18 cellular contexts compared by ENCODE assay signal in the genomic region with DNA sequence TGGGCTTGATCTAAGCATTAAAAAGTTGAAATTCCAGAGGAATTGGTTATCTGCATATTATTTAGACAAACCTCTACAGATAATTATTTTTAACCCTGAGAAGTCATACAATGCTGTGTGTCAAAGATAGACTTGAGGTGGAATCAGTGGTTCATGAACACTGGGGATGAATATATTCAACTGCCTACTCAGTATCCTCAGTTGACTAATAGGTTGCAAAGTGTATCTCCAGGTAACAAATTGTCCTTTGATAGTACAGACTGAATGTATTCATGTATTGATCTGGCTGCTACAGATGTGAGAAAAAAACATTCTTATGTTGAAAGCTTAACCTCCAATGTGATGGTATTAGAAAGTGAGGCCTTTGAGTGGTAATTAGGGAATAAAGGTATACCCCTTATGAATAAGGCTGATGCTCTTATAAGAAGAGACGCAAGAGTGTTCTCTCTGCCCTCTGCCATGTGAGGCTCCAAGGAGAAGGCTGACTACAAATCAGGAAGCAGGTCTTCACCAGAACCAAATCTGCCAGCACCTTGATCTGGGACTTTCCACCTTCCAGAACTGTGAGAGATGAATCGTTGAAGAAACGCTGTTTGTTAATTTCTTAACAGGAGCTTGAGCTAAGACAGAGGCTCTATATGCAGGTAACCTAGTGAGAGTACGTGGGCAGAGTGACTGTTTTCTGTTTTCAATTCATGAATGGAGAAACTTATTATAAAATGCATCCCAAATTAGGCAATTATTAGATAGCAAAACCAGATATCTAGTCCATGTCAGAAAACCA. TPM values are rescaled to one million over a fixed set of nuclear protein-coding genes. Genes with fewer than 3 reads are reported as not detected.
A peak's percentile ranks its signal among the peaks of the same experiment; 100 is the strongest.
DNase-seq lines count a peak whose midpoint lies in the region; ATAC-seq, FAIRE-seq and TF ChIP-seq lines count a peak whose summit lies in the region.
"Had no signal": no experiment of that assay in that cellular context is flagged by ENCODE, and none has a peak within 500 bp of the region (broad histone marks: within the 10 kb centered on the region; RNA-seq: fewer than 3 reads in every experiment).

No MANE protein-coding gene starts in this region.

- H3K36me3 ChIP-seq in OCI-LY3 (replicated peaks; ENCODE audit: low read depth, low read length): peaks cover 38% of the 10 kb centered on the region

- H3K27me3 Mint-ChIP-seq in activated T-cell treated with anti-CD3 and anti-CD28 coated beads, Interleukin-2, amount 50 U/mL, for 24 hours: no peaks in the 10 kb centered on the region

- H3K27ac Mint-ChIP-seq in activated T-cell treated with anti-CD3 and anti-CD28 coated beads, Interleukin-2, amount 50 U/mL, for 24 hours: peak overlapping the region; percentile 84
- H3K27ac Mint-ChIP-seq in stimulated activated effector memory CD8-positive, alpha-beta T cell treated with anti-CD3 and anti-CD28 coated beads, Interleukin-12 subunit alpha, Interleukin-12 subunit beta, amount 100 ng/mL, for 72 hours: no peak overlapping the region
- H3K27ac Mint-ChIP-seq: T-helper 2 cell treated with Interferon-gamma antibody and Interleukin-4, amounts not matched to agents 5 μg/mL and 100 μg/mL, for 36 hours had no signal

- TF ChIP-seq POLR2A in GM12892 (IDR thresholded peaks at IDR 0.05; ENCODE audit: low read depth, low read length): no peak

- peak; percentile 74 for ATAC-seq in stimulated activated effector memory CD8-positive, alpha-beta T cell treated with anti-CD3 and anti-CD28 coated beads, Interleukin-12 subunit alpha, Interleukin-12 subunit beta, amount 100 ng/mL, for 72 hours
- ATAC-seq in GM19452 (IDR thresholded peaks at IDR 0.05; ENCODE audit: unreplicated experiment): no peak
- ATAC-seq in HG03354 (IDR thresholded peaks at IDR 0.05; ENCODE audit: poor library complexity, severe bottlenecking, unreplicated experiment): no peak
- ATAC-seq: esophagus mucosa, left lobe of liver, WTC11 had no signal

- H3K36me3 Mint-ChIP-seq in activated T-cell treated with anti-CD3 and anti-CD28 coated beads, Interleukin-2, amount 50 U/mL, for 24 hours (ENCODE audit: low read depth): peaks cover 62% of the 10 kb centered on the region
- peaks cover 52% of the 10 kb centered on the region for H3K36me3 Mint-ChIP-seq in stimulated activated effector memory CD8-positive, alpha-beta T cell treated with anti-CD3 and anti-CD28 coated beads, Interleukin-12 subunit alpha, Interleukin-12 subunit beta, amount 100 ng/mL, for 72 hours

- peaks cover 46% of the 10 kb centered on the region for H3K4me1 Mint-ChIP-seq in activated T-cell treated with anti-CD3 and anti-CD28 coated beads, Interleukin-2, amount 50 U/mL, for 24 hours (ENCODE audit: low read depth)
- peaks cover 11% of the 10 kb centered on the region for H3K4me1 Mint-ChIP-seq in stimulated activated effector memory CD8-positive, alpha-beta T cell treated with anti-CD3 and anti-CD28 coated beads, Interleukin-12 subunit alpha, Interleukin-12 subunit beta, amount 100 ng/mL, for 72 hours

- peak; percentile 71 for FAIRE-seq in GM12892 (lab: Jason Lieb, UNC)

- no peak overlapping the region for H2AFZ ChIP-seq in OCI-LY3 (ENCODE audit: low read depth, low read length)
- H2AFZ ChIP-seq: GM23248 had no signal

- H4K20me1 ChIP-seq in OCI-LY3 (ENCODE audit: insufficient read depth, low read length): no peaks in the 10 kb centered on the region

- peaks cover 16% of the 10 kb centered on the region for H3K79me2 ChIP-seq in OCI-LY3 (ENCODE audit: low read length)

- H3K4me3 ChIP-seq in OCI-LY3 (ENCODE audit: low read length): peak overlapping the region; percentile 57
- H3K4me3 ChIP-seq: GM23248, upper lobe of left lung had no signal

- H3K9me3 ChIP-seq in OCI-LY3 (ENCODE audit: insufficient read depth, low read length): no peaks in the 10 kb centered on the region
- H3K9me3 ChIP-seq: upper lobe of left lung had no signal

- no peaks in the 10 kb centered on the region for H3K9me3 Mint-ChIP-seq in activated T-cell treated with anti-CD3 and anti-CD28 coated beads, Interleukin-2, amount 50 U/mL, for 24 hours
- H3K9me3 Mint-ChIP-seq in stimulated activated effector memory CD8-positive, alpha-beta T cell treated with anti-CD3 and anti-CD28 coated beads, Interleukin-12 subunit alpha, Interleukin-12 subunit beta, amount 100 ng/mL, for 72 hours: no peaks in the 10 kb centered on the region
- H3K9me3 Mint-ChIP-seq: T-helper 2 cell treated with Interferon-gamma antibody and Interleukin-4, amounts not matched to agents 5 μg/mL and 100 μg/mL, for 36 hours; WTC11 had no signal

- H3K4me3 Mint-ChIP-seq in activated T-cell treated with anti-CD3 and anti-CD28 coated beads, Interleukin-2, amount 50 U/mL, for 24 hours: no peak overlapping the region
- H3K4me3 Mint-ChIP-seq in stimulated activated effector memory CD8-positive, alpha-beta T cell treated with anti-CD3 and anti-CD28 coated beads, Interleukin-12 subunit alpha, Interleukin-12 subunit beta, amount 100 ng/mL, for 72 hours: no peak overlapping the region
- H3K4me3 Mint-ChIP-seq: T-helper 2 cell treated with Interferon-gamma antibody and Interleukin-4, amounts not matched to agents 5 μg/mL and 100 μg/mL, for 36 hours; WTC11 had no signal

- peak overlapping the region; percentile 73 for H3K27ac ChIP-seq in OCI-LY3 (ENCODE audit: low read length)
- H3K27ac ChIP-seq: GM23248, upper lobe of left lung had no signal

- H3K27me3 ChIP-seq in OCI-LY3 (ENCODE audit: low read depth, low read length): no peaks in the 10 kb centered on the region
- H3K27me3 ChIP-seq: upper lobe of left lung had no signal

- DNase-seq in activated T-cell treated with anti-CD3 and anti-CD28 coated beads, Interleukin-2, amount 50 U/mL, for 24 hours: no peak
- DNase-seq in activated T-cell treated with anti-CD3 and anti-CD28 coated beads for 4 hours (no peak), GM12892 (ENCODE audit: insufficient read length) (no peak), COR-L47 (lab: John Stamatoyannopoulos, UW) (no peak)
- DNase-seq in stimulated activated effector memory CD8-positive, alpha-beta T cell treated with anti-CD3 and anti-CD28 coated beads, Interleukin-12 subunit alpha, Interleukin-12 subunit beta, amount 100 ng/mL, for 72 hours (ENCODE audit: low spot score in 2 of 2): no peak
- DNase-seq: caudate nucleus, GM23248, NCI-H146, NCI-H2171 treated with DMSO at 0.1 percent for 48 hours, NCI-H774, upper lobe of left lung had no signal

- H3K4me1 ChIP-seq in OCI-LY3 (ENCODE audit: low read length): peaks cover 51% of the 10 kb centered on the region

- peak overlapping the region; percentile 70 for H3K4me2 ChIP-seq in OCI-LY3 (ENCODE audit: low read length)

- H3K9ac ChIP-seq in OCI-LY3 (ENCODE audit: low read length): peak overlapping the region; percentile 24; the same call in 1 of the 2 replicates
- H3K9ac ChIP-seq: GM23248 had no signal

- TF ChIP-seq CTCF in OCI-LY3 (IDR thresholded peaks at IDR 0.05; ENCODE audit: low read depth, low read length): no peak

RNA-seq across cellular contexts. Expression of gene MRPL32, which starts 7.5 kb away (rescaled TPM):
- polyA plus RNA-seq in GM12892 (2012; ENCODE audit: missing spikeins): 103 TPM

RNA-seq across cellular contexts. Expression of gene PSMA2, which starts 7.7 kb away (rescaled TPM):
- 361 TPM for polyA plus RNA-seq in GM12892 (2012; ENCODE audit: missing spikeins)

RNA-seq across cellular contexts. Expression of gene C7orf25, which starts 27.8 kb away (rescaled TPM):
- polyA plus RNA-seq in GM12892 (2012; ENCODE audit: missing spikeins): 2.6 TPM
